ENCODE assay signal across 29 cellular contexts in genomic region chr19:47641891-47642485, GRCh38. TPM values are rescaled to one million over a fixed set of nuclear protein-coding genes. Genes with fewer than 3 reads are reported as not detected.
A peak's percentile ranks its signal among the peaks of the same experiment; 100 is the strongest.
DNase-seq lines count a peak whose midpoint lies in the region; ATAC-seq and TF ChIP-seq lines count a peak whose summit lies in the region.
"Had no signal": no experiment of that assay in that cellular context is flagged by ENCODE, and none has a peak within 500 bp of the region (broad histone marks: within the 10 kb centered on the region; RNA-seq: fewer than 3 reads in every experiment).

No MANE protein-coding gene starts in this region.

- WGBS in body of pancreas, 2 donors = 80 to 88% methylated on average over 5 of the region's 5 CpGs

- peak overlapping the region in 2 of 3 donors; percentile 69 to 90 for H3K27ac Mint-ChIP-seq in CD4-positive, CD25-positive, alpha-beta regulatory T cell
- H3K27ac Mint-ChIP-seq: activated CD4-positive, alpha-beta memory T cell treated with anti-CD3 and anti-CD28 coated beads for 36 hours; activated naive CD4-positive, alpha-beta T cell treated with anti-CD3 and anti-CD28 coated beads, Interleukin-2, amount 50 U/mL, for 72 hours; activated T-helper 17 cell treated with anti-CD3 and anti-CD28 coated beads, Interleukin-2, amount 50 U/mL, for 72 hours; CD4-positive, alpha-beta T cell; mesothelial cell of epicardium; T-helper 1 cell treated with Interleukin-12 subunit alpha and Interleukin-12 subunit beta and Interleukin-4 antibody, amounts not matched to agents 30 μg/mL and 1 μg/mL, for 36 hours had no signal

- H3K4me3 ChIP-seq in CD4-positive, CD25-positive, alpha-beta regulatory T cell (ENCODE audit: low read depth, low read length) = no peak overlapping the region
- no peak overlapping the region for H3K4me3 ChIP-seq in body of pancreas
- H3K4me3 ChIP-seq: dorsolateral prefrontal cortex, psoas muscle, sigmoid colon, suprapubic skin had no signal

- DNase-seq in DMS79 (lab: John Stamatoyannopoulos, UW) (peak; percentile 9), DMS79 treated with DMSO at 0.1 percent for 48 hours (lab: John Stamatoyannopoulos, UW) (no peak), RWPE1 (ENCODE audit: low spot score) (no peak), fibroblast of gingiva (ENCODE audit: low read depth) (peak; percentile 66), SK-N-DZ (ENCODE audit: low spot score) (no peak), body of pancreas (no peak)
- DNase-seq in CD4-positive, CD25-positive, alpha-beta regulatory T cell = no peak
- DNase-seq: 8988T; activated CD4-positive, alpha-beta memory T cell treated with anti-CD3 and anti-CD28 coated beads for 36 hours; activated CD4-positive, CD25-positive, alpha-beta regulatory T cell treated with anti-CD3 and anti-CD28 coated beads, Interleukin-2, amount 50 U/mL, for 72 hours; activated CD8-positive, alpha-beta memory T cell treated with anti-CD3 and anti-CD28 coated beads, Interleukin-2, amount 50 U/mL, for 4 hours; aorta; CD4-positive, alpha-beta T cell; dorsolateral prefrontal cortex; naive thymus-derived CD4-positive, alpha-beta T cell; NCI-H1436 treated with DMSO at 0.1 percent for 48 hours; NCI-H510A treated with DMSO at 0.1 percent for 48 hours; NK-92 treated with Interleukin-12 subunit alpha and Interleukin-12 subunit beta, amount 100 ng/mL, for 24 hours; nucleus accumbens; sigmoid colon; SK-N-SH; stimulated activated naive CD4-positive, alpha-beta T cell had no signal

- TF ChIP-seq CTCF in RWPE1 (conservative IDR thresholded peaks at IDR 0.05; ENCODE audit: low read depth) (no peak), body of pancreas (IDR thresholded peaks at IDR 0.05) (no peak)

- no peak overlapping the region for H3K27ac ChIP-seq in CD4-positive, CD25-positive, alpha-beta regulatory T cell (ENCODE audit: insufficient read depth, low read length, poor library complexity, severe bottlenecking)
- H3K27ac ChIP-seq in RWPE1 (peak overlapping the region; percentile 40; the same call in 1 of the 2 replicates), body of pancreas (no peak overlapping the region)
- H3K27ac ChIP-seq: psoas muscle, suprapubic skin had no signal

- H3K36me3 Mint-ChIP-seq in CD4-positive, CD25-positive, alpha-beta regulatory T cell = peaks cover 31% of the 10 kb centered on the region

- no peak for TF ChIP-seq POLR2A in body of pancreas (IDR thresholded peaks at IDR 0.05)

- POLR2A ChIA-PET in RWPE1 (lab: Yijun Ruan, JAX; ENCODE audit: low non-redundant PET) = no interaction called here

- no peaks in the 10 kb centered on the region for H3K27me3 Mint-ChIP-seq in CD4-positive, CD25-positive, alpha-beta regulatory T cell
- H3K27me3 Mint-ChIP-seq: activated CD4-positive, alpha-beta memory T cell treated with anti-CD3 and anti-CD28 coated beads for 36 hours; activated T-helper 17 cell treated with anti-CD3 and anti-CD28 coated beads, Interleukin-2, amount 50 U/mL, for 72 hours; CD4-positive, alpha-beta T cell; naive thymus-derived CD4-positive, alpha-beta T cell had no signal

- H3K4me1 ChIP-seq in CD4-positive, CD25-positive, alpha-beta regulatory T cell (ENCODE audit: control insufficient read depth, insufficient read depth, low read length, poor library complexity, severe bottlenecking) = no peaks in the 10 kb centered on the region
- peaks cover 15% of the 10 kb centered on the region for H3K4me1 ChIP-seq in body of pancreas

- H3K4me3 Mint-ChIP-seq in CD4-positive, CD25-positive, alpha-beta regulatory T cell = no peak overlapping the region
- H3K4me3 Mint-ChIP-seq: activated CD4-positive, alpha-beta memory T cell treated with anti-CD3 and anti-CD28 coated beads for 36 hours; activated T-helper 17 cell treated with anti-CD3 and anti-CD28 coated beads, Interleukin-2, amount 50 U/mL, for 72 hours; CD4-positive, alpha-beta T cell; mesothelial cell of epicardium; T-helper 1 cell treated with Interleukin-12 subunit alpha and Interleukin-12 subunit beta and Interleukin-4 antibody, amounts not matched to agents 30 μg/mL and 1 μg/mL, for 36 hours had no signal

- H3K9me3 ChIP-seq in CD4-positive, CD25-positive, alpha-beta regulatory T cell (ENCODE audit: control insufficient read depth in 2 of 2, low read length in 2 of 2) = no peaks in the 10 kb centered on the region
- no peaks in the 10 kb centered on the region for H3K9me3 ChIP-seq in body of pancreas
- H3K9me3 ChIP-seq: psoas muscle, sigmoid colon, SK-N-SH, suprapubic skin had no signal

- peaks cover 8% of the 10 kb centered on the region for H3K36me3 ChIP-seq in CD4-positive, CD25-positive, alpha-beta regulatory T cell (ENCODE audit: control insufficient read depth, insufficient read depth, low read length)
- H3K36me3 ChIP-seq in body of pancreas (replicated peaks in 1 of 2; ENCODE audit: insufficient read depth in 1 of 2, low read depth in 2 of 2) = no peaks in the 10 kb centered on the region
- H3K36me3 ChIP-seq: sigmoid colon, suprapubic skin had no signal

- H3K27me3 ChIP-seq in CD4-positive, CD25-positive, alpha-beta regulatory T cell (ENCODE audit: control insufficient read depth, insufficient read depth, low read length) = no peaks in the 10 kb centered on the region
- no peaks in the 10 kb centered on the region for H3K27me3 ChIP-seq in body of pancreas
- H3K27me3 ChIP-seq: dorsolateral prefrontal cortex, sigmoid colon, suprapubic skin had no signal

- intact Hi-C loops in body of pancreas (cut with DNase I) = no loop called here

- peaks cover 0 to 2% (median 0%) of the 10 kb centered on the region in 7 donors for H3K9me3 Mint-ChIP-seq in CD4-positive, CD25-positive, alpha-beta regulatory T cell
- H3K9me3 Mint-ChIP-seq: activated CD4-positive, alpha-beta memory T cell treated with anti-CD3 and anti-CD28 coated beads for 36 hours; activated T-helper 17 cell treated with anti-CD3 and anti-CD28 coated beads, Interleukin-2, amount 50 U/mL, for 72 hours; CD4-positive, alpha-beta T cell; T-helper 1 cell treated with Interleukin-12 subunit alpha and Interleukin-12 subunit beta and Interleukin-4 antibody, amounts not matched to agents 30 μg/mL and 1 μg/mL, for 36 hours had no signal

- no peak for ATAC-seq in CD4-positive, CD25-positive, alpha-beta regulatory T cell (ENCODE audit: low read depth in 2 of 2)
- ATAC-seq in GM21526 (IDR thresholded peaks at IDR 0.05; ENCODE audit: low FRiP score, unreplicated experiment) (no peak), body of pancreas (no peak)
- ATAC-seq: activated naive CD4-positive, alpha-beta T cell treated with anti-CD3 and anti-CD28 coated beads, Interleukin-2, amount 50 U/mL, for 72 hours; activated T-helper 17 cell treated with anti-CD3 and anti-CD28 coated beads, Interleukin-2, amount 50 U/mL, for 72 hours; naive thymus-derived CD4-positive, alpha-beta T cell; psoas muscle had no signal

- CTCF ChIA-PET in RWPE1 (lab: Yijun Ruan, JAX) = no interaction called here

- peaks cover 0 to 59% (median 22%) of the 10 kb centered on the region in 4 donors for H3K4me1 Mint-ChIP-seq in CD4-positive, CD25-positive, alpha-beta regulatory T cell

RNA-seq across cellular contexts. Expression of gene BICRA, which starts 33.1 kb away (rescaled TPM):
- 43.8 TPM for total RNA-seq in CD4-positive, CD25-positive, alpha-beta regulatory T cell
- under 1 TPM; 0.25 to 0.75 (median 0.49) TPM for polyA plus RNA-seq in CD4-positive, CD25-positive, alpha-beta regulatory T cell
- 0.51 and 0.93 TPM in 2 replicates for polyA plus RNA-seq in SK-N-DZ (2014; cell fraction: cytosol; rRNA removed)
- 0.38 and 8.2 TPM in 2 replicates for polyA plus RNA-seq in SK-N-DZ (2014; cell fraction: nucleus; rRNA removed)
- total RNA-seq in body of pancreas = 10 to 100 TPM in 1 of 2 donors, 1 to 10 TPM in 1; 2.6 to 26.4 TPM

Comparison
In these comparisons a context has a peak if more than half of its experiments do, and no peak if none do; other contexts are left out.
1. DNase-seq: peak in DMS79 (single experiment) and fibroblast of gingiva (single experiment); none in DMS79 treated with DMSO at 0.1 percent for 48 hours (single experiment), CD4-positive, CD25-positive, alpha-beta regulatory T cell (0 of 3), RWPE1 (single experiment), SK-N-DZ (single experiment) and body of pancreas (0 of 4).